Comparison of ENCODE assay signal across 16 cellular contexts in the genomic region with DNA sequence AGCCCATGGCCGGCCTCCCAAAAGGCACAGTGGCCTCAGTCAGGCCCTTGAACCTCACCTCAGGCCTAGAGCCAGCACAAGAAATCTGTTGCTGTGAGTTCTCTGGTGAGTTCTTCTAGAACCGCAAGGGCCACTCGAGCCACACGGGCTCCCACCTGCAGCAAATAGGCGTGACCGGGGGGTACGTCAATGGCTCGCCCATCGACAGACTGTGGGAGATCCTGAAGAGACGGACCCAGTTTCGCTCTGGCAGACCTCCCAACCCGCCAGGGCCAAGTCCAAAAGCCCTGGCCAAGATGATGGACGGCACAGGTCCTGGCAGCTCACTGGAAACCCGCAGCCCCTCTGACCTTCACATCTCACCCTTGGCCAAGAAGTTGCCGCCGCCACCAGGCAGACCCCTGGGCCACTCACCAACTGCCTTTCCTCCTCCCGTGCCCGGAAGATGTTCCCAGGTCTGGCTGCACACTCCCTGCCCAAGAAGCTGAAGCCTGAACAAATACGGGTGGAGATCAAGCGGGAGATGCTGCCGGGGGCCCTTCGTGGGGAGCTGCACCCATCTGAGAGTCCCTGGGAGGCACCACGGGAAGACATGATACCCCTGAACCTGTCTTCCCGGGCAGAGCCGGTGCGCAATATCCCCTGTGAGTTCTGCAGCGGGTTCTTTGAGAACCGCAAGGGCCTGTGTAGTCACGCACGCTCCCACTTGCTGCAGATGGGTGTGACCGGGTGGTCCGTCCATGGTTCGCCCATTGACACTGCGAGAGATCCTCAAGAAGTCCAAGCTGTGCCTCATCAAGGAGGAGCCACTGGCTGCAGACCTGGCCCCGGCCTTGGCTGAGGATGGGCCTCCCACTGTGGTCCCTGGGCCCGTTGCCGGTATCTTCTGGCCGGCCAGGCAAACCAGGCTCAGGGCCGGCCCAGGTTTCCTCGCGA.
"Had no signal": no experiment of that assay in that cellular context is flagged by ENCODE, and none has a peak within 500 bp of the region (broad histone marks: within the 10 kb centered on the region; RNA-seq: fewer than 3 reads in every experiment).

No MANE protein-coding gene starts in this region.

- H3K27me3 ChIP-seq: heart left ventricle, transverse colon, vagina had no signal

- H3K4me1 ChIP-seq: heart left ventricle, transverse colon, vagina had no signal

- H3K27ac ChIP-seq: heart left ventricle, transverse colon, vagina had no signal

- H3K36me3 ChIP-seq: heart left ventricle, transverse colon, vagina had no signal

- H3K4me3 ChIP-seq: heart left ventricle, transverse colon, vagina had no signal

- DNase-seq: activated CD4-positive, alpha-beta memory T cell treated with anti-CD3 and anti-CD28 coated beads for 36 hours; activated CD4-positive, alpha-beta T cell treated with anti-CD3 and anti-CD28 coated beads for 48 hours; activated effector memory CD4-positive, alpha-beta T cell treated with Interleukin-2 at 50 U/mL for 16 hours; activated naive CD4-positive, alpha-beta T cell treated with anti-CD3 and anti-CD28 coated beads for 36 hours; activated naive CD8-positive, alpha-beta T cell treated with anti-CD3 and anti-CD28 coated beads, Interleukin-2, amount 10 ng/mL, durations not matched to agents 7 days and 5 days; activated T-cell treated with anti-CD3 and anti-CD28 coated beads, Interleukin-2, amount 50 U/mL, for 72 hours; amniotic stem cell; cerebellar nuclear complex; cortex of kidney; endodermal cell; islet precursor cell; stimulated activated CD4-positive, alpha-beta T cell treated with anti-CD3 and anti-CD28 coated beads, Interleukin-1b, Interleukin-23, amount 100 ng/mL, for 48 hours; T1000; transverse colon had no signal

- ATAC-seq: activated T-cell treated with anti-CD3 and anti-CD28 coated beads, Interleukin-2, amount 50 U/mL, for 72 hours had no signal

- H3K9me3 ChIP-seq: transverse colon, vagina had no signal
